Comparison of ENCODE assay signal across 23 cellular contexts in the genomic region with DNA sequence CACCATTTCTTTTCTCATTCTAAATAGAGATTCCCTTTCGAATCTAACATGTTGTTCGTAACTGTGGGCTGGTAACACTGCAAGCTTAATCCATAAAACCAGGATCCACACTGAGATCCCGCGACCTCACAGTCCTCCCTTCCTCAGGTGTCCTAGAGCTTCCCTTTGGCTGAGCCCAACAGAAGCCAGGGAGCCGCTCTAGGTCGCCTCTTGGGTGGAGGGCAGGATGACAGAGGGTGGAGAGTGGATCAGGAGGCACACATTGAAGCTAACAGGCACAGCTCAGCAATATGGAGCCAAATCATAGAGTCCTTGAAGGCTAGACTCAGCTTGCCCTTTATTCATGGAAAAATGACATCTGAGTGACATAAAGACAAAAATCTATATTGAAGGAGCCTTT. TPM values are rescaled to one million over a fixed set of nuclear protein-coding genes. Genes with fewer than 3 reads are reported as not detected.
A peak's percentile ranks its signal among the peaks of the same experiment; 100 is the strongest.
DNase-seq lines count a peak whose midpoint lies in the region; ATAC-seq and TF ChIP-seq lines count a peak whose summit lies in the region.
"Had no signal": no experiment of that assay in that cellular context is flagged by ENCODE, and none has a peak within 500 bp of the region (broad histone marks: within the 10 kb centered on the region; RNA-seq: fewer than 3 reads in every experiment).

No MANE protein-coding gene starts in this region.

- DNase-seq in left lobe of liver (ENCODE audit: low spot score) (peak; percentile 27), posterior vena cava (ENCODE audit: low spot score) (peak; percentile 62), NCI-H1436 (lab: John Stamatoyannopoulos, UW) (no peak), trophoblast cell (no peak), H9 (no peak)
- DNase-seq: 8988T; ACHN; BE2C; C1 segment of cervical spinal cord; CD4-positive, alpha-beta memory T cell; CD4-positive, CD25-positive, alpha-beta regulatory T cell; CD8-positive, alpha-beta memory T cell; COR-L47; DMS 273 treated with DMSO at 0.1 percent for 48 hours; DMS153; DMS53; DMS79; DND-41; EL; GDM1 had no signal

- peaks cover 0 to 3% of the 10 kb centered on the region in 2 experiments for H3K4me1 ChIP-seq in trophoblast cell (ENCODE audit: control insufficient read depth in 1 of 2, insufficient read depth in 2 of 2, low read length in 2 of 2)
- no peaks in the 10 kb centered on the region for H3K4me1 ChIP-seq in H9 (ENCODE audit: insufficient read depth, low read length)
- H3K4me1 ChIP-seq: BE2C had no signal

- H3K4ac ChIP-seq in trophoblast cell (ENCODE audit: low read depth, low read length): no peak overlapping the region
- no peak overlapping the region for H3K4ac ChIP-seq in H9 (ENCODE audit: low read depth, low read length)

- peaks cover 2% of the 10 kb centered on the region for H4K20me1 ChIP-seq in H9 (ENCODE audit: control insufficient read depth, insufficient read depth, insufficient read length)
- H4K20me1 ChIP-seq: BLaER1 had no signal

- no CpG with 5 or more reads among the region's 6 CpGs for WGBS in trophoblast cell (ENCODE audit: extremely low coverage, insufficient coverage, insufficient read length)
- WGBS in H9 (ENCODE audit: extremely low coverage, insufficient read length, low lambda C conversion rate): no CpG with 5 or more reads among the region's 6 CpGs

- intact Hi-C loops in posterior vena cava (cut with DNase I): no loop called here

- H3K27me3 ChIP-seq in trophoblast cell (ENCODE audit: insufficient read depth, low read length) (no peaks in the 10 kb centered on the region), H9 (ENCODE audit: insufficient read depth, low read length) (no peaks in the 10 kb centered on the region)
- H3K27me3 ChIP-seq: BE2C, BLaER1 had no signal

- no peaks in the 10 kb centered on the region; the same call in 1 of the 2 replicates for H3K27me3 Mint-ChIP-seq in H9 (ENCODE audit: low read depth)
- H3K27me3 Mint-ChIP-seq: CD4-positive, alpha-beta memory T cell; CD4-positive, CD25-positive, alpha-beta regulatory T cell had no signal

- H2BK5ac ChIP-seq in trophoblast cell (ENCODE audit: low read depth, low read length, poor library complexity) (no peak overlapping the region), H9 (ENCODE audit: insufficient read length, low read length) (no peak overlapping the region)

- no peak overlapping the region for H3K4me3 Mint-ChIP-seq in H9
- H3K4me3 Mint-ChIP-seq: CD14-positive monocyte; CD4-positive, alpha-beta memory T cell; CD4-positive, CD25-positive, alpha-beta regulatory T cell; CD8-positive, alpha-beta memory T cell had no signal

- H3K27ac Mint-ChIP-seq in H9: no peak overlapping the region
- H3K27ac Mint-ChIP-seq: CD14-positive monocyte; CD4-positive, alpha-beta memory T cell; CD4-positive, CD25-positive, alpha-beta regulatory T cell; CD8-positive, alpha-beta memory T cell had no signal

- no peak overlapping the region for H4K12ac ChIP-seq in trophoblast cell (ENCODE audit: low read depth, low read length)

- H4K91ac ChIP-seq in trophoblast cell (ENCODE audit: low read depth, low read length) (no peak overlapping the region), H9 (ENCODE audit: insufficient read length, low read depth, low read length) (no peak overlapping the region)

- H3K36me3 Mint-ChIP-seq in H9 (ENCODE audit: insufficient read depth in 1 of 3, low read depth in 3 of 3): no peaks in the 10 kb centered on the region
- H3K36me3 Mint-ChIP-seq: CD14-positive monocyte; CD4-positive, alpha-beta memory T cell; CD4-positive, CD25-positive, alpha-beta regulatory T cell; CD8-positive, alpha-beta memory T cell had no signal

- H3K4me3 ChIP-seq in trophoblast cell (ENCODE audit: low read depth, low read length): no peak overlapping the region
- H3K4me3 ChIP-seq: BLaER1, GM12878 had no signal

- no peak overlapping the region for H3K56ac ChIP-seq in H9 (ENCODE audit: insufficient read length, low read depth, low read length)

- H3K27ac ChIP-seq in trophoblast cell (ENCODE audit: low read depth, low read length): no peak overlapping the region
- H3K27ac ChIP-seq in H9 (ENCODE audit: insufficient read length, low read depth, low read length): no peak overlapping the region
- H3K27ac ChIP-seq: BLaER1 had no signal

- no peak overlapping the region for H3K14ac ChIP-seq in trophoblast cell (ENCODE audit: low read length)
- H3K14ac ChIP-seq in H9 (ENCODE audit: insufficient read depth, low read length): no peak overlapping the region

- H4K8ac ChIP-seq in trophoblast cell (ENCODE audit: low read depth, low read length) (no peak overlapping the region), H9 (replicated peaks; ENCODE audit: insufficient read length, low read depth, low read length) (no peak overlapping the region)

- H3K79me1 ChIP-seq in trophoblast cell (ENCODE audit: low read length): no peaks in the 10 kb centered on the region
- no peaks in the 10 kb centered on the region for H3K79me1 ChIP-seq in H9 (ENCODE audit: insufficient read depth, low read depth, low read length, poor library complexity, severe bottlenecking)

- no peak overlapping the region for H3K4me2 ChIP-seq in trophoblast cell (ENCODE audit: low read length)
- no peak overlapping the region for H3K4me2 ChIP-seq in H9 (ENCODE audit: insufficient read depth, insufficient read length, low read length)

- TF ChIP-seq CTCF in H9 (conservative IDR thresholded peaks at IDR 0.05): no peak

- H2BK120ac ChIP-seq in trophoblast cell (ENCODE audit: insufficient read depth, low read length, poor library complexity) (no peak overlapping the region), H9 (ENCODE audit: low read depth, low read length, poor library complexity, severe bottlenecking) (no peak overlapping the region)

- H3K36me3 ChIP-seq in trophoblast cell (ENCODE audit: control insufficient read depth in 1 of 2, insufficient read depth in 2 of 2, low read length in 2 of 2): no peaks in the 10 kb centered on the region
- H3K36me3 ChIP-seq: BE2C, BLaER1 had no signal

- H3K79me2 ChIP-seq in trophoblast cell (ENCODE audit: control insufficient read depth, insufficient read depth, low read length, poor library complexity) (no peaks in the 10 kb centered on the region), H9 (ENCODE audit: insufficient read depth, low read length) (no peaks in the 10 kb centered on the region)

- H3K18ac ChIP-seq in trophoblast cell (ENCODE audit: low read length): no peak overlapping the region
- no peak overlapping the region for H3K18ac ChIP-seq in H9 (ENCODE audit: insufficient read length, low read depth, low read length)

- H2BK15ac ChIP-seq in H9 (ENCODE audit: low read depth, low read length): no peak overlapping the region

- no peaks in the 10 kb centered on the region for H3K23me2 ChIP-seq in H9 (ENCODE audit: insufficient read length, low read depth, low read length, poor library complexity, severe bottlenecking)

- H2BK12ac ChIP-seq in trophoblast cell (ENCODE audit: low read length): no peak overlapping the region
- no peak overlapping the region for H2BK12ac ChIP-seq in H9 (ENCODE audit: insufficient read length, low read depth, low read length)

- no peak for ATAC-seq in left lobe of liver
- ATAC-seq: GM12878 had no signal

- H3K23ac ChIP-seq in trophoblast cell (ENCODE audit: low read length): no peak overlapping the region
- no peak overlapping the region for H3K23ac ChIP-seq in H9 (ENCODE audit: insufficient read length, low read depth, low read length)

- peaks cover 3% of the 10 kb centered on the region for H3K9me3 ChIP-seq in trophoblast cell (ENCODE audit: insufficient read depth, low read depth, low read length)
- no peaks in the 10 kb centered on the region for H3K9me3 ChIP-seq in H9 (ENCODE audit: control insufficient read depth, low read depth, low read length)
- H3K9me3 ChIP-seq: BE2C, BLaER1 had no signal

- no peak overlapping the region for H4K5ac ChIP-seq in H9 (ENCODE audit: insufficient read length, low read depth, low read length)

- H2AFZ ChIP-seq in trophoblast cell (ENCODE audit: insufficient read depth, low read length, poor library complexity) (no peak overlapping the region), H9 (ENCODE audit: low read length) (no peak overlapping the region)

- H3K9me3 Mint-ChIP-seq in H9: no peaks in the 10 kb centered on the region
- H3K9me3 Mint-ChIP-seq: CD4-positive, alpha-beta memory T cell; CD4-positive, CD25-positive, alpha-beta regulatory T cell; CD8-positive, alpha-beta memory T cell had no signal

- no peak overlapping the region for H3K9ac ChIP-seq in trophoblast cell (ENCODE audit: low read length)
- no peak overlapping the region for H3K9ac ChIP-seq in H9 (ENCODE audit: extremely low read depth, insufficient read length, low read length)
- H3K9ac ChIP-seq: BLaER1 had no signal

- H3K4me1 Mint-ChIP-seq in H9: peaks cover 10 to 11% of the 10 kb centered on the region in 2 experiments; a peak in 3 of 4 replicates
- H3K4me1 Mint-ChIP-seq: CD14-positive monocyte; CD4-positive, alpha-beta memory T cell; CD4-positive, CD25-positive, alpha-beta regulatory T cell; CD8-positive, alpha-beta memory T cell had no signal

- H2AK5ac ChIP-seq in trophoblast cell (ENCODE audit: low read length) (no peak overlapping the region), H9 (ENCODE audit: insufficient read length, low read length) (no peak overlapping the region)

- H2BK20ac ChIP-seq in H9 (ENCODE audit: low read depth, low read length, poor library complexity, severe bottlenecking): no peak overlapping the region

- no peak overlapping the region for H3T11ph ChIP-seq in H9 (ENCODE audit: low read length)

RNA-seq across cellular contexts. Expression of a gene that starts 44.7 kb away (rescaled TPM):
- 49.0 TPM for total RNA-seq in left lobe of liver
- total RNA-seq in posterior vena cava: 10 to 100 TPM; 67.9 to 70.3 TPM
- 38.6 and 38.9 TPM in 2 replicates for polyA plus RNA-seq in trophoblast cell (2013)
- total RNA-seq in H9 (2021): 84.1 and 86.2 TPM in 2 replicates

Comparison
In these comparisons a context has a peak if more than half of its experiments do, and no peak if none do; other contexts are left out.
1. DNase-seq: peak in left lobe of liver (single experiment) and posterior vena cava (single experiment); none in NCI-H1436 (single experiment), trophoblast cell (0 of 2) and H9 (single experiment).